8 cellular contexts compared by ENCODE assay signal in genomic region chr3:157204431-157204830, GRCh38. TPM values are rescaled to one million over a fixed set of nuclear protein-coding genes. Genes with fewer than 3 reads are reported as not detected.
DNase-seq lines count a peak whose midpoint lies in the region; ATAC-seq and TF ChIP-seq lines count a peak whose summit lies in the region.

No MANE protein-coding gene starts in this region.

- no peak for TF ChIP-seq POLR2A in gastrocnemius medialis (IDR thresholded peaks at IDR 0.05)

- DNase-seq in GM06990 (ENCODE audit: extremely low read depth, insufficient read length) (no peak), NCI-H748 treated with DMSO at 0.1 percent for 48 hours (lab: John Stamatoyannopoulos, UW) (peak; percentile 5), epithelial cell of proximal tubule (ENCODE audit: low read depth) (no peak), gastrocnemius medialis (no peak), LoVo (ENCODE audit: low spot score) (no peak), NCI-H2227 (lab: John Stamatoyannopoulos, UW; ENCODE audit: unreplicated experiment) (no peak)
- no peak for DNase-seq in activated CD4-positive, alpha-beta memory T cell treated with anti-CD3 and anti-CD28 coated beads for 36 hours

- H3K27ac Mint-ChIP-seq in activated CD4-positive, alpha-beta memory T cell treated with anti-CD3 and anti-CD28 coated beads for 36 hours, result no peak overlapping the region

- H3K27me3 ChIP-seq in GM06990 (replicated peaks; ENCODE audit: control insufficient read depth, insufficient read depth, low read length), result no peaks in the 10 kb centered on the region
- no peaks in the 10 kb centered on the region for H3K27me3 ChIP-seq in gastrocnemius medialis

- TF ChIP-seq CTCF in GM06990 (IDR thresholded peaks at IDR 0.05; ENCODE audit: insufficient read depth, low read length, poor library complexity, severe bottlenecking), result peak; percentile 17
- peak; percentile 53 for TF ChIP-seq CTCF in epithelial cell of proximal tubule (conservative IDR thresholded peaks at IDR 0.05; ENCODE audit: low read depth, low read length)
- peak in 4 of 5 experiments; percentile 21 to 47 (median 38) for TF ChIP-seq CTCF in gastrocnemius medialis (IDR thresholded peaks at IDR 0.05 in 4 of 5, conservative IDR thresholded peaks at IDR 0.05 in 1 of 5)

- H3K36me3 Mint-ChIP-seq in activated CD4-positive, alpha-beta memory T cell treated with anti-CD3 and anti-CD28 coated beads for 36 hours, result no peaks in the 10 kb centered on the region

- H3K4me3 ChIP-seq in GM06990 (replicated peaks; ENCODE audit: low read depth, low read length), result no peak overlapping the region
- no peak overlapping the region for H3K4me3 ChIP-seq in epithelial cell of proximal tubule (ENCODE audit: low read depth, low read length)
- no peak overlapping the region for H3K4me3 ChIP-seq in gastrocnemius medialis

- H3K4me3 Mint-ChIP-seq in activated CD4-positive, alpha-beta memory T cell treated with anti-CD3 and anti-CD28 coated beads for 36 hours, result no peak overlapping the region

- no peaks in the 10 kb centered on the region for H3K4me1 Mint-ChIP-seq in activated CD4-positive, alpha-beta memory T cell treated with anti-CD3 and anti-CD28 coated beads for 36 hours (ENCODE audit: low read depth)

- peaks cover 0 to 4% of the 10 kb centered on the region in 2 donors for H3K4me1 ChIP-seq in gastrocnemius medialis

- no peak overlapping the region for H3K27ac ChIP-seq in gastrocnemius medialis

- no peak for ATAC-seq in gastrocnemius medialis
- no peak for ATAC-seq in GM21515 (IDR thresholded peaks at IDR 0.05; ENCODE audit: unreplicated experiment)

- POLR2A ChIA-PET in activated CD4-positive, alpha-beta memory T cell treated with anti-CD3 and anti-CD28 coated beads for 36 hours (lab: Charles Lee), result no interaction called here

- no peaks in the 10 kb centered on the region for H3K9me3 ChIP-seq in gastrocnemius medialis

- in situ Hi-C loops in gastrocnemius medialis (cut with MboI; ENCODE audit: low sequenced_read_pairs in 4 of 4), result loop anchor here in 3 of 4 donors (10.0 kb wide), 1 partner anchor 290 kb away; no protein-coding TSS in a partner anchor

- intact Hi-C loops in gastrocnemius medialis (cut with DNase I; ENCODE audit: low total_unique reads), result loop anchor here (1.0 kb wide), 1 partner anchor 289 kb away; no protein-coding TSS in a partner anchor
- intact Hi-C loops in activated CD4-positive, alpha-beta memory T cell treated with anti-CD3 and anti-CD28 coated beads for 36 hours (cut with micrococcal nuclease), result no loop called here

- no peaks in the 10 kb centered on the region for H3K27me3 Mint-ChIP-seq in activated CD4-positive, alpha-beta memory T cell treated with anti-CD3 and anti-CD28 coated beads for 36 hours

- CTCF ChIA-PET in activated CD4-positive, alpha-beta memory T cell treated with anti-CD3 and anti-CD28 coated beads for 36 hours (lab: Charles Lee), result interaction anchor here (0.7 to 1.6 kb wide), 2 partner anchors 34 to 442 kb away, joined by 3 to 11 read pairs; no protein-coding TSS in a partner anchor

- H3K36me3 ChIP-seq in GM06990 (ENCODE audit: control insufficient read depth, insufficient read depth, low read length), result no peaks in the 10 kb centered on the region
- no peaks in the 10 kb centered on the region for H3K36me3 ChIP-seq in gastrocnemius medialis

- no peaks in the 10 kb centered on the region for H3K9me3 Mint-ChIP-seq in activated CD4-positive, alpha-beta memory T cell treated with anti-CD3 and anti-CD28 coated beads for 36 hours

RNA-seq across cellular contexts. Expression of gene CCNL1, which starts 44.5 kb away (rescaled TPM):
- total RNA-seq in epithelial cell of proximal tubule (39.3 and 61.2 TPM in 2 replicates), gastrocnemius medialis (100 to 1,000 TPM in 1 of 4 donors, 10 to 100 TPM in 3; 34.3 to 110 (median 41.3) TPM)
- 100 to 1,000 TPM; 144 to 150 TPM for total RNA-seq in activated CD4-positive, alpha-beta memory T cell treated with anti-CD3 and anti-CD28 coated beads for 36 hours
